9 cellular contexts compared by ENCODE assay signal in genomic region chr5:50667653-50668403, GRCh38. TPM values are rescaled to one million over a fixed set of nuclear protein-coding genes. Genes with fewer than 3 reads are reported as not detected.
DNase-seq lines count a peak whose midpoint lies in the region; ATAC-seq and TF ChIP-seq lines count a peak whose summit lies in the region.
"Had no signal": no experiment of that assay in that cellular context is flagged by ENCODE, and none has a peak within 500 bp of the region (broad histone marks: within the 10 kb centered on the region; RNA-seq: fewer than 3 reads in every experiment).

No MANE protein-coding gene starts in this region.

- H3K4me3 Mint-ChIP-seq in activated CD4-positive, alpha-beta T cell treated with anti-CD3 and anti-CD28 coated beads, Interleukin-2, amount 10 ng/mL, durations not matched to agents 7 days and 5 days, result peak overlapping the region; percentile 97
- H3K4me3 Mint-ChIP-seq in memory B cell, result peak overlapping the region; percentile 94

- POLR2A ChIA-PET in activated CD4-positive, alpha-beta T cell treated with anti-CD3 and anti-CD28 coated beads, Interleukin-2, amount 10 ng/mL, durations not matched to agents 7 days and 5 days (lab: Charles Lee), result interaction anchor here (0.6 kb wide), 1 partner anchor 75 kb away, joined by 3 read pairs; no protein-coding TSS in a partner anchor

- TF ChIP-seq CTCF in dorsolateral prefrontal cortex (IDR thresholded peaks at IDR 0.05 in 54 of 56, conservative IDR thresholded peaks at IDR 0.05 in 2 of 56; ENCODE audit: low read depth in 1 of 56, partially characterized antibody in 56 of 56), result peak in 2 of 56 donors; percentile 0 to 15

- ATAC-seq in HG02642 (IDR thresholded peaks at IDR 0.05; ENCODE audit: poor library complexity, unreplicated experiment) (peak; percentile 91), memory B cell (ENCODE audit: low read depth) (peak; percentile 75)

- H3K27ac ChIP-seq in dorsolateral prefrontal cortex, result peak overlapping the region in 57 of 59 donors; percentile 29 to 95 (median 85)
- H3K27ac ChIP-seq: 22Rv1 had no signal

- peak overlapping the region; percentile 98 for H3K27ac Mint-ChIP-seq in activated CD4-positive, alpha-beta T cell treated with anti-CD3 and anti-CD28 coated beads, Interleukin-2, amount 10 ng/mL, durations not matched to agents 7 days and 5 days
- peak overlapping the region; percentile 98 for H3K27ac Mint-ChIP-seq in memory B cell

- H3K27me3 ChIP-seq in dorsolateral prefrontal cortex, result no peaks in the 10 kb centered on the region

- intact Hi-C loops in dorsolateral prefrontal cortex (cut with DNase I), result no loop called here

- CTCF ChIA-PET in activated CD4-positive, alpha-beta T cell treated with anti-CD3 and anti-CD28 coated beads, Interleukin-2, amount 10 ng/mL, durations not matched to agents 7 days and 5 days (lab: Charles Lee), result interaction anchor here (0.6 kb wide), 1 partner anchor 227 kb away, joined by 5 read pairs; no protein-coding TSS in a partner anchor

- H3K27me3 Mint-ChIP-seq in activated CD4-positive, alpha-beta T cell treated with anti-CD3 and anti-CD28 coated beads, Interleukin-2, amount 10 ng/mL, durations not matched to agents 7 days and 5 days, result no peaks in the 10 kb centered on the region
- no peaks in the 10 kb centered on the region for H3K27me3 Mint-ChIP-seq in memory B cell

- peaks cover 56% of the 10 kb centered on the region for H3K4me1 Mint-ChIP-seq in activated CD4-positive, alpha-beta T cell treated with anti-CD3 and anti-CD28 coated beads, Interleukin-2, amount 10 ng/mL, durations not matched to agents 7 days and 5 days
- peaks cover 32% of the 10 kb centered on the region for H3K4me1 Mint-ChIP-seq in memory B cell

- H3K4me3 ChIP-seq in dorsolateral prefrontal cortex, result peak overlapping the region; percentile 60 to 96 (median 85)

- no peaks in the 10 kb centered on the region for H3K9me3 Mint-ChIP-seq in activated CD4-positive, alpha-beta T cell treated with anti-CD3 and anti-CD28 coated beads, Interleukin-2, amount 10 ng/mL, durations not matched to agents 7 days and 5 days
- no peaks in the 10 kb centered on the region for H3K9me3 Mint-ChIP-seq in memory B cell

- peaks cover 42% of the 10 kb centered on the region for H3K36me3 Mint-ChIP-seq in activated CD4-positive, alpha-beta T cell treated with anti-CD3 and anti-CD28 coated beads, Interleukin-2, amount 10 ng/mL, durations not matched to agents 7 days and 5 days (ENCODE audit: low read depth)
- peaks cover 7% of the 10 kb centered on the region for H3K36me3 Mint-ChIP-seq in memory B cell

- DNase-seq in DMS 273 (lab: John Stamatoyannopoulos, UW; ENCODE audit: unreplicated experiment) (peak; percentile 60), DMS 273 treated with DMSO at 0.1 percent for 48 hours (lab: John Stamatoyannopoulos, UW) (no peak), NCI-H1105 treated with DMSO at 0.1 percent for 48 hours (lab: John Stamatoyannopoulos, UW) (peak; percentile 64), dorsolateral prefrontal cortex (peak in 7 of 10 donors; percentile 28 to 65 (median 43)), memory B cell (ENCODE audit: low spot score in 2 of 2) (peak; percentile 88 to 95)
- DNase-seq in activated CD4-positive, alpha-beta T cell treated with anti-CD3 and anti-CD28 coated beads, Interleukin-2, amount 10 ng/mL, durations not matched to agents 7 days and 5 days, result peak; percentile 84
- peak; percentile 76 to 79 for DNase-seq in stimulated activated CD8-positive, alpha-beta memory T cell treated with anti-CD3 and anti-CD28 coated beads, Interleukin-15, amount 100 ng/mL, for 4 hours (ENCODE audit: low read depth in 2 of 2)

RNA-seq across cellular contexts. Expression of gene PARP8, which starts 1.4 kb away (rescaled TPM):
- 100 to 1,000 TPM; 100 to 110 TPM for total RNA-seq in activated CD4-positive, alpha-beta T cell treated with anti-CD3 and anti-CD28 coated beads, Interleukin-2, amount 10 ng/mL, durations not matched to agents 7 days and 5 days
- 10 to 100 TPM; 27.2 to 67.7 (median 51.2) TPM for total RNA-seq in dorsolateral prefrontal cortex
